ENCODE assay signal across 8 cellular contexts in the genomic region with DNA sequence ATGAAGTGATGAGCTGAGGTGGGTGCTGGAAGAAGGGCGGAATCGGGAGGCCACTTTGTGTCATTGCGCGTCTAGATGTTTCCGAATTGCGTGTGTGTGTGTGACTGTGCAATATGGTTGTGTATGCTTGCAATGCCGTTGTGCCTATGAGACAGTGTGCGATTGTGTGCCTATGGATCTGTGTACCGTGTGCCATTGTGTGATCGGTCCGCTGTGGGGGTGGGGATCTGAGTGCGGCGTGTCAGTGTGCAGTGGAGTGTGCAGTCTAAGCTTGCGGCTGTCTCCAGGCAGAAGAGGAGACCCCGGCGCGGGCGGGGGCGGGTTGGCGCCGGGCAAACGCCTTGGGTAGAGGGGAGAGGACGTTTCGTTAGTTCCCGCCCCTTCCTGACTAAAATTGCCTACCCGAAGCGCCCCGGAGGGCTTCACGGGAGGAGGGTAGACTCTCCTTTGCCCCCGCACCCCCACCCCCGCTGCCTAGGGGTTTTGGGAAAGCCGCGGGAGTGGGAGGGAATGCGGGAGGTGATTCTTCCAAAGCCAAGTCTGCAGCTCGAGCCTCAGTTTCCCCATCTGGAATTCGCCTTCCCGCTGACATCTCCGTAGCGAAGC. TPM values are rescaled to one million over a fixed set of nuclear protein-coding genes. Genes with fewer than 3 reads are reported as not detected.
A peak's percentile ranks its signal among the peaks of the same experiment; 100 is the strongest.
DNase-seq lines count a peak whose midpoint lies in the region; ATAC-seq and TF ChIP-seq lines count a peak whose summit lies in the region.

No MANE protein-coding gene starts in this region.

- peak overlapping the region; percentile 40 for H2AFZ ChIP-seq in osteoblast (ENCODE audit: low read length)

- H3K36me3 ChIP-seq in CD8-positive, alpha-beta T cell (ENCODE audit: insufficient read depth, low read length) = peaks cover 24% of the 10 kb centered on the region
- H3K36me3 ChIP-seq in osteoblast (ENCODE audit: insufficient read depth, low read length) = peaks cover 22% of the 10 kb centered on the region

- no peak for TF ChIP-seq CTCF in CD8-positive, alpha-beta T cell (IDR thresholded peaks at IDR 0.05)
- no peak for TF ChIP-seq CTCF in osteoblast (IDR thresholded peaks at IDR 0.05; ENCODE audit: extremely low read depth, low read depth, low read length)

- intact Hi-C loops in CD8-positive, alpha-beta T cell (cut with DNase I, micrococcal nuclease) = loop anchor here in 1 of 2 experiments (2.0 kb wide), 2 partner anchors 52 to 100 kb away; a partner anchor contains a TSS

- no peaks in the 10 kb centered on the region for H3K27me3 Mint-ChIP-seq in CD8-positive, alpha-beta T cell (ENCODE audit: low read depth)

- peak in 4 of 7 experiments; percentile 16 to 57 (median 27) for DNase-seq in CD8-positive, alpha-beta T cell
- DNase-seq in NCI-H2171 (lab: John Stamatoyannopoulos, UW) (peak; percentile 47), glomerular visceral epithelial cell (ENCODE audit: extremely low spot score) (peak; percentile 40), osteoblast (ENCODE audit: insufficient read length, low spot score, missing footprints) (peak; percentile 92), SW 1271 (lab: John Stamatoyannopoulos, UW) (no peak), NCI-H2107 treated with DMSO at 0.1 percent for 48 hours (lab: John Stamatoyannopoulos, UW; ENCODE audit: unreplicated experiment) (no peak)
- peak; percentile 52 for DNase-seq in activated naive CD4-positive, alpha-beta T cell treated with anti-CD3 and anti-CD28 coated beads, Interleukin-2, amount 50 U/mL, for 16 hours

- H3K4me1 ChIP-seq in CD8-positive, alpha-beta T cell (ENCODE audit: insufficient read depth, low read length) = peaks cover 21% of the 10 kb centered on the region
- peaks cover 74% of the 10 kb centered on the region for H3K4me1 ChIP-seq in osteoblast (ENCODE audit: insufficient read depth, low read length)

- CTCF ChIA-PET in CD8-positive, alpha-beta T cell (lab: Charles Lee) = interaction anchor here (1.0 to 8.1 kb wide), 16 partner anchors 11 to 326 kb away, joined by 3 to 104 read pairs (median 4); a partner anchor contains a TSS

- peak overlapping the region; percentile 87 for H3K4me3 Mint-ChIP-seq in CD8-positive, alpha-beta T cell

- H3K4me3 ChIP-seq in CD8-positive, alpha-beta T cell (ENCODE audit: low read depth, low read length) = peak overlapping the region; percentile 50
- H3K4me3 ChIP-seq in osteoblast (ENCODE audit: insufficient read depth, low read length) = peak overlapping the region; percentile 75

- H4K20me1 ChIP-seq in osteoblast (ENCODE audit: insufficient read depth, low read length) = no peaks in the 10 kb centered on the region

- H3K4me2 ChIP-seq in osteoblast (ENCODE audit: insufficient read depth, low read length) = peak overlapping the region; percentile 94

- peaks cover 8% of the 10 kb centered on the region for H3K79me2 ChIP-seq in osteoblast (ENCODE audit: insufficient read depth, low read length)

- no peaks in the 10 kb centered on the region for H3K27me3 ChIP-seq in CD8-positive, alpha-beta T cell (ENCODE audit: insufficient read depth, low read length)
- no peaks in the 10 kb centered on the region for H3K27me3 ChIP-seq in osteoblast (ENCODE audit: insufficient read depth, low read length)

- POLR2A ChIA-PET in CD8-positive, alpha-beta T cell (lab: Charles Lee) = interaction anchor here (0.8 to 2.5 kb wide), 2 partner anchors 13 to 193 kb away, joined by 3 to 12 read pairs; a partner anchor contains a TSS

- H3K9me3 ChIP-seq in CD8-positive, alpha-beta T cell (ENCODE audit: low read length) = no peaks in the 10 kb centered on the region
- no peaks in the 10 kb centered on the region for H3K9me3 ChIP-seq in osteoblast (ENCODE audit: low read depth, low read length)

- ATAC-seq in CD8-positive, alpha-beta T cell = peak; percentile 32
- no peak for ATAC-seq in GM18868 (IDR thresholded peaks at IDR 0.05; ENCODE audit: unreplicated experiment)

- peaks cover 44% of the 10 kb centered on the region for H3K36me3 Mint-ChIP-seq in CD8-positive, alpha-beta T cell

- no peaks in the 10 kb centered on the region for H3K9me3 Mint-ChIP-seq in CD8-positive, alpha-beta T cell

- peaks cover 36% of the 10 kb centered on the region for H3K4me1 Mint-ChIP-seq in CD8-positive, alpha-beta T cell (ENCODE audit: low read depth)

- no peak overlapping the region for H3K27ac ChIP-seq in CD8-positive, alpha-beta T cell (ENCODE audit: low read depth, low read length)
- H3K27ac ChIP-seq in osteoblast (ENCODE audit: low read depth, low read length) = peak overlapping the region; percentile 96

- H3K27ac Mint-ChIP-seq in CD8-positive, alpha-beta T cell = peak overlapping the region; percentile 72

RNA-seq across cellular contexts. Expression of a gene that starts 24.2 kb away (rescaled TPM):
- not detected for total RNA-seq in CD8-positive, alpha-beta T cell
- 3.6 and 5.3 TPM in 2 replicates for total RNA-seq in osteoblast

RNA-seq across cellular contexts. Expression of a gene that starts 28.3 kb away (rescaled TPM):
- not detected for total RNA-seq in CD8-positive, alpha-beta T cell
- total RNA-seq in osteoblast = 2.9 and 3.8 TPM in 2 replicates

RNA-seq across cellular contexts. Expression of a gene that starts 37.4 kb away (rescaled TPM):
- total RNA-seq in CD8-positive, alpha-beta T cell = not detected
- 59.4 and 91.3 TPM in 2 replicates for total RNA-seq in osteoblast

Comparison
In these comparisons a context has a peak if more than half of its experiments do, and no peak if none do; other contexts are left out.
1. DNase-seq: peak in CD8-positive, alpha-beta T cell (4 of 7), NCI-H2171 (single experiment), activated naive CD4-positive, alpha-beta T cell treated with anti-CD3 and anti-CD28 coated beads, Interleukin-2, amount 50 U/mL, for 16 hours (single experiment), glomerular visceral epithelial cell (single experiment) and osteoblast (single experiment); none in SW 1271 (0 of 2) and NCI-H2107 treated with DMSO at 0.1 percent for 48 hours (single experiment).
2. RNA of a gene that starts 37.4 kb away (total RNA-seq): 59.4 to 91.3 TPM in osteoblast; not detected in CD8-positive, alpha-beta T cell; every median in the first group is over 10 times any median in the second.